ENCODE assay signal across 28 cellular contexts in the genomic region with DNA sequence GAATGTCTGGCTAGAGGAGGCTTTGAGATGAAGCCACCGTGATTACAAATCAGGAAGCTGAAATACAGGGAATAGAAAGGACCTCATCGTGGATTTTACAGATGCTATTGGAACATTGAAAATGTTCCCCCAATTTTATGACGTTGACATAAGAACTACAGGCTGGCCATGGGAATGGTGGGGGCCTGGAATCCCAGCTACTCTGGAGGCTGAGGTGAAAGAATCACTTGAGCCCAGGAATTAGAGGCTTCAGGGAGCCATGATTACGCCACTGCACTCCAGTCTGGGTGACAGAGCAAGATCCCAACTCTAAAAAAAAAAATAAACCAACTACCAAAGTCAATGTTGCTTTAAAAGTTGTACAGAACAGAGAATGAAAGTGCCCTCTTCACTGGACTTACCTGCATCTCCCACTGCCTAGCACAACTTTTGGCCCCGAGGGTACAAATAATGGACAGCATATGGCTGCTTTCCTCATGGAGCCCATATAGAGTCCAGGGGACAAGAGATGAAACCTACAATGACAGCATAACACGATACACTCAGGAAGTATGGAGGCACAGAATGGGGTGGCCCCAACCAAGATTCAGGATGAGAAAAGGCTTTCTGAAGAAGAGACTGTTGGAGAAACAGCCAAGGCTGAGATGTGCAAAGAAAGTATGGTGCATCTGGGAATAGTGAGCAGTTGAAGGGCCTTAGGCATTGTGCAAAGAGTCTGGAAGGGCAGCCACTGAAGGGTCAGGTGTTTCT.
"Had no signal": no experiment of that assay in that cellular context is flagged by ENCODE, and none has a peak within 500 bp of the region (broad histone marks: within the 10 kb centered on the region; RNA-seq: fewer than 3 reads in every experiment).

No MANE protein-coding gene starts in this region.

- H3K27ac ChIP-seq: stomach, suprapubic skin, testis, thoracic aorta, thyroid gland, tibial artery, tibial nerve, transverse colon, upper lobe of left lung, upper lobe of right lung, uterus, vagina had no signal

- ATAC-seq: stimulated activated effector memory CD8-positive, alpha-beta T cell treated with anti-CD3 and anti-CD28 coated beads, Interleukin-12 subunit alpha, Interleukin-12 subunit beta, amount 100 ng/mL, for 72 hours; stimulated activated memory B cell treated with anti-CD40 and anti-IgM and Interleukin-4, amounts not matched to agents 10 μg/mL and 1 μg/mL and 100 μg/mL, for 72 hours; stimulated activated naive B cell treated with anti-CD40 and anti-IgM and Interleukin-4, amounts not matched to agents 10 μg/mL and 1 μg/mL and 100 μg/mL, for 72 hours; stimulated activated naive CD8-positive, alpha-beta T cell treated with anti-CD3 and anti-CD28 coated beads, Interleukin-15, amount 100 ng/mL, for 72 hours; stimulated activated naive CD8-positive, alpha-beta T cell treated with anti-CD3 and anti-CD28 coated beads, Interleukin-15, Interleukin-2, amounts not matched to agents 100 U/mL and 50 U/mL, for 24 hours; upper lobe of right lung had no signal

- H3K4me1 ChIP-seq: suprapubic skin, testis, thyroid gland, tibial artery, tibial nerve, transverse colon, upper lobe of left lung, upper lobe of right lung, uterus, vagina had no signal

- H3K27ac Mint-ChIP-seq: stimulated activated effector memory CD8-positive, alpha-beta T cell treated with anti-CD3 and anti-CD28 coated beads, Interleukin-12 subunit alpha, Interleukin-12 subunit beta, amount 100 ng/mL, for 72 hours; stimulated activated memory B cell treated with anti-CD40 and anti-IgM and Interleukin-4, amounts not matched to agents 10 μg/mL and 1 μg/mL and 100 μg/mL, for 72 hours; stimulated activated naive B cell treated with anti-CD40 and anti-IgM and Interleukin-4, amounts not matched to agents 10 μg/mL and 1 μg/mL and 100 μg/mL, for 72 hours; stimulated activated naive CD8-positive, alpha-beta T cell treated with anti-CD3 and anti-CD28 coated beads, Interleukin-15, Interleukin-2, amounts not matched to agents 100 ng/mL and 50 ng/mL, for 24 hours; type B pancreatic cell had no signal

- H3K4me3 Mint-ChIP-seq: stimulated activated effector memory CD8-positive, alpha-beta T cell treated with anti-CD3 and anti-CD28 coated beads, Interleukin-12 subunit alpha, Interleukin-12 subunit beta, amount 100 ng/mL, for 72 hours; stimulated activated memory B cell treated with anti-CD40 and anti-IgM and Interleukin-4, amounts not matched to agents 10 μg/mL and 1 μg/mL and 100 μg/mL, for 72 hours; stimulated activated naive B cell treated with anti-CD40 and anti-IgM and Interleukin-4, amounts not matched to agents 10 μg/mL and 1 μg/mL and 100 μg/mL, for 72 hours; stimulated activated naive CD8-positive, alpha-beta T cell treated with anti-CD3 and anti-CD28 coated beads, Interleukin-15, amount 100 ng/mL, for 72 hours; stimulated activated naive CD8-positive, alpha-beta T cell treated with anti-CD3 and anti-CD28 coated beads, Interleukin-15, Interleukin-2, amounts not matched to agents 100 ng/mL and 50 ng/mL, for 24 hours; type B pancreatic cell had no signal

- H3K36me3 ChIP-seq: stomach, suprapubic skin, thoracic aorta, thyroid gland, tibial artery, tibial nerve, transverse colon, upper lobe of left lung, upper lobe of right lung, uterus, vagina had no signal

- H3K27me3 Mint-ChIP-seq: stimulated activated naive B cell treated with anti-CD40 and anti-IgM and Interleukin-4, amounts not matched to agents 10 μg/mL and 1 μg/mL and 100 μg/mL, for 72 hours; stimulated activated naive CD8-positive, alpha-beta T cell treated with anti-CD3 and anti-CD28 coated beads, Interleukin-15, amount 100 ng/mL, for 72 hours; stimulated activated naive CD8-positive, alpha-beta T cell treated with anti-CD3 and anti-CD28 coated beads, Interleukin-15, Interleukin-2, amounts not matched to agents 100 ng/mL and 50 ng/mL, for 24 hours; type B pancreatic cell had no signal

- H3K9me3 ChIP-seq: stomach, suprapubic skin, testis, thoracic aorta, thyroid gland, tibial artery, transverse colon, upper lobe of left lung, upper lobe of right lung, uterus, vagina had no signal

- DNase-seq: stimulated activated CD4-positive, alpha-beta T cell treated with anti-CD3 and anti-CD28 coated beads, Interleukin-2, amount 100 ng/mL, for 48 hours; stimulated activated CD4-positive, alpha-beta T cell treated with anti-CD3 and anti-CD28 coated beads, Interleukin-4, amount 100 ng/mL, for 1 hour; stimulated activated CD4-positive, alpha-beta T cell treated with anti-CD3 and anti-CD28 coated beads, Interleukin-4, amount 100 ng/mL, for 24 hours; stimulated activated CD4-positive, alpha-beta T cell treated with anti-CD3 and anti-CD28 coated beads, Interleukin-4, amount 100 ng/mL, for 4 hours; stimulated activated CD8-positive, alpha-beta memory T cell treated with anti-CD3 and anti-CD28 coated beads, Interleukin-4, amount 100 ng/mL, for 48 hours; stimulated activated naive B cell treated with anti-CD40 and anti-IgM and Interleukin-4, amounts not matched to agents 10 μg/mL and 1 μg/mL and 100 μg/mL, for 72 hours; stimulated activated naive CD4-positive, alpha-beta T cell; stimulated activated naive CD4-positive, alpha-beta T cell treated with Interleukin-2 at 50 U/mL for 16 hours; stimulated activated naive CD8-positive, alpha-beta T cell treated with anti-CD3 and anti-CD28 coated beads, Interleukin-15, amount 100 ng/mL, for 72 hours; stimulated activated naive CD8-positive, alpha-beta T cell treated with anti-CD3 and anti-CD28 coated beads, Interleukin-15, Interleukin-2, amounts not matched to agents 100 U/mL and 50 U/mL, for 24 hours; stomach; substantia nigra; testis; thyroid gland; tibial artery; transverse colon; trophoblast cell; upper lobe of left lung; upper lobe of right lung; uterus had no signal

- H3K9me3 Mint-ChIP-seq: stimulated activated effector memory CD8-positive, alpha-beta T cell treated with anti-CD3 and anti-CD28 coated beads, Interleukin-12 subunit alpha, Interleukin-12 subunit beta, amount 100 ng/mL, for 72 hours; stimulated activated memory B cell treated with anti-CD40 and anti-IgM and Interleukin-4, amounts not matched to agents 10 μg/mL and 1 μg/mL and 100 μg/mL, for 72 hours; stimulated activated naive B cell treated with anti-CD40 and anti-IgM and Interleukin-4, amounts not matched to agents 10 μg/mL and 1 μg/mL and 100 μg/mL, for 72 hours; stimulated activated naive CD8-positive, alpha-beta T cell treated with anti-CD3 and anti-CD28 coated beads, Interleukin-15, amount 100 ng/mL, for 72 hours; stimulated activated naive CD8-positive, alpha-beta T cell treated with anti-CD3 and anti-CD28 coated beads, Interleukin-15, Interleukin-2, amounts not matched to agents 100 ng/mL and 50 ng/mL, for 24 hours had no signal

- H3K27me3 ChIP-seq: stomach, suprapubic skin, testis, thyroid gland, tibial artery, tibial nerve, transverse colon, upper lobe of left lung, upper lobe of right lung, uterus, vagina had no signal

- H3K4me3 ChIP-seq: stomach, suprapubic skin, testis, thoracic aorta, thyroid gland, tibial artery, tibial nerve, transverse colon, upper lobe of left lung, upper lobe of right lung, uterus, vagina had no signal

- H3K4me1 Mint-ChIP-seq: stimulated activated effector memory CD8-positive, alpha-beta T cell treated with anti-CD3 and anti-CD28 coated beads, Interleukin-12 subunit alpha, Interleukin-12 subunit beta, amount 100 ng/mL, for 72 hours; stimulated activated memory B cell treated with anti-CD40 and anti-IgM and Interleukin-4, amounts not matched to agents 10 μg/mL and 1 μg/mL and 100 μg/mL, for 72 hours; stimulated activated naive B cell treated with anti-CD40 and anti-IgM and Interleukin-4, amounts not matched to agents 10 μg/mL and 1 μg/mL and 100 μg/mL, for 72 hours; stimulated activated naive CD8-positive, alpha-beta T cell treated with anti-CD3 and anti-CD28 coated beads, Interleukin-15, amount 100 ng/mL, for 72 hours had no signal

- H3K36me3 Mint-ChIP-seq: stimulated activated effector memory CD8-positive, alpha-beta T cell treated with anti-CD3 and anti-CD28 coated beads, Interleukin-12 subunit alpha, Interleukin-12 subunit beta, amount 100 ng/mL, for 72 hours; stimulated activated memory B cell treated with anti-CD40 and anti-IgM and Interleukin-4, amounts not matched to agents 10 μg/mL and 1 μg/mL and 100 μg/mL, for 72 hours; stimulated activated naive B cell treated with anti-CD40 and anti-IgM and Interleukin-4, amounts not matched to agents 10 μg/mL and 1 μg/mL and 100 μg/mL, for 72 hours; type B pancreatic cell had no signal
